8 cellular contexts compared by ENCODE assay signal in the genomic region with DNA sequence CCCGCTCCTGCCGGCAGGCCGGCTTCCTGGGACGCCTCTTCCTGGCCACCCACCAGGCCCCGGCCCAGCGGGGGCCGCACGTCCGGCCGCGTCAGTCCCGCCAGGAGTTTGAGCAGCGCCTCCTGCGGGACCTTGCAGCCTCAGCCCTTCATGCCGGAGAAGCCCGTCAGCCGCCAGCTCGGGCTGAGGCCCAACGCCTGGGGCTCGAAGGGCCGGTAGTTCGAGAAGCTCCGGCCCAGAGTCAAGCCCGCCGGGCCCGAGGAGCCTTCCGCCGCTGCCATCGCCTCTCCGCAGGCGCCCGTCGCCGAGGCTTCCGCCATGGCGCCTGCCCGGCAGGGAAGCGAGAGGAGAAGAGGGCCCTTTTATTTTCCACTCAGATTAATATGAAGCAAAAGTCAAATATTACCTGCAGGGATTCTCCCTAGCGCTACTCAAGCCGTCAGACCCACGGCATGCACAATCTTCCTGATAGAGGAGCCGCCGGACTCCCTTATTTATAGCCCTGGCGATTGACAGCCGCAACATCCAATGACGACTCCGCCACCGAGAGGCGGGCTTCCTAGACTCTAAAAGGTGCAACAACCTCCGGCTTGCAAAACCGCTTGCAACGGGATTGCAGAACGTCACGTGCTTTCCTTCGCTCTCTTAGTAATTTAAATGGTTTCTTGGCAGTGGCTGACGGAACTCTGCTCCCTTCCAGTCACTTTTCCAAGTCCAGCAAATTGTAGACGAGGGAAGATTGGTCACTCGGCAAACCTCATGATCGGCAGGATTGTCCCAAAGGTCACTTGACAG. TPM values are rescaled to one million over a fixed set of nuclear protein-coding genes. Genes with fewer than 3 reads are reported as not detected.
DNase-seq lines count a peak whose midpoint lies in the region; ATAC-seq, FAIRE-seq and TF ChIP-seq lines count a peak whose summit lies in the region.

SEPHS2 (minus strand) TSS at position 467 of the 795 bp plus-strand sequence; CDS start at position 320, 147 bp downstream.

- peak; percentile 41; the same call in 1 of the 2 replicates for TF ChIP-seq CTCF in GM12875 (IDR thresholded peaks at IDR 0.05; ENCODE audit: borderline replicate concordance, insufficient read depth, low read depth, low read length)
- peak in 1 of 2 donors; percentile 73 for TF ChIP-seq CTCF in right atrium auricular region (IDR thresholded peaks at IDR 0.05)
- TF ChIP-seq CTCF in psoas muscle (IDR thresholded peaks at IDR 0.05), result peak; percentile 39

- 0 to 1% (median 0%) methylated on average over 48 to 59 of the region's 59 CpGs for WGBS in psoas muscle, 3 donors

- peak within 1 kb of the TSS; percentile 95 for H3K27ac Mint-ChIP-seq in T-helper 1 cell treated with Interleukin-12 subunit alpha and Interleukin-12 subunit beta and Interleukin-4 antibody, amounts not matched to agents 30 μg/mL and 1 μg/mL, for 36 hours

- H3K36me3 Mint-ChIP-seq in T-helper 1 cell treated with Interleukin-12 subunit alpha and Interleukin-12 subunit beta and Interleukin-4 antibody, amounts not matched to agents 30 μg/mL and 1 μg/mL, for 36 hours (ENCODE audit: low read depth), result peaks cover 26% of the 10 kb centered on the region

- peak; percentile 93 for ATAC-seq in HG02798 (IDR thresholded peaks at IDR 0.05; ENCODE audit: poor library complexity, unreplicated experiment)
- ATAC-seq in psoas muscle, result peak; percentile 94 to 96 (median 96)

- intact Hi-C loops in psoas muscle (cut with DNase I), result loop anchor here (1.0 to 10.0 kb wide), 3 partner anchors 82 to 189 kb away; partner anchors contain the start of gene ZNF768 (in 1 of the 2)

- no peaks in the 10 kb centered on the region for H3K9me3 Mint-ChIP-seq in T-helper 1 cell treated with Interleukin-12 subunit alpha and Interleukin-12 subunit beta and Interleukin-4 antibody, amounts not matched to agents 30 μg/mL and 1 μg/mL, for 36 hours

- FAIRE-seq in urothelium cell line (lab: Jason Lieb, UNC), result no peak

- H3K4me3 ChIP-seq in GM12875 (ENCODE audit: low read depth, low read length) (peak within 1 kb of the TSS; percentile 89), right atrium auricular region (peak within 1 kb of the TSS; percentile 95 to 98), psoas muscle (peak within 1 kb of the TSS; percentile 97)

- H3K27me3 ChIP-seq in right atrium auricular region, result no peaks in the 10 kb centered on the region
- H3K27me3 ChIP-seq in psoas muscle (ENCODE audit: insufficient read depth in 3 of 3, low read length in 2 of 3), result no peaks in the 10 kb centered on the region

- DNase-seq in NCI-H1694 (lab: John Stamatoyannopoulos, UW) (peak; percentile 93), amygdala (lab: John Stamatoyannopoulos, UW) (peak; percentile 12 to 97 (median 87)), right atrium auricular region (ENCODE audit: low spot score) (peak; percentile 98), psoas muscle (peak; percentile 98 to 99), urothelium cell line (ENCODE audit: low spot score) (peak; percentile 90)

- H3K4me3 Mint-ChIP-seq in T-helper 1 cell treated with Interleukin-12 subunit alpha and Interleukin-12 subunit beta and Interleukin-4 antibody, amounts not matched to agents 30 μg/mL and 1 μg/mL, for 36 hours, result peak within 1 kb of the TSS; percentile 94

- H3K4me1 ChIP-seq in right atrium auricular region (peaks cover 0 to 18% of the 10 kb centered on the region in 2 donors), psoas muscle (peaks cover 22% of the 10 kb centered on the region)

- no peaks in the 10 kb centered on the region for H3K27me3 Mint-ChIP-seq in T-helper 1 cell treated with Interleukin-12 subunit alpha and Interleukin-12 subunit beta and Interleukin-4 antibody, amounts not matched to agents 30 μg/mL and 1 μg/mL, for 36 hours (ENCODE audit: low read depth)

- H3K4me1 Mint-ChIP-seq in T-helper 1 cell treated with Interleukin-12 subunit alpha and Interleukin-12 subunit beta and Interleukin-4 antibody, amounts not matched to agents 30 μg/mL and 1 μg/mL, for 36 hours (ENCODE audit: low read depth), result peaks cover 47% of the 10 kb centered on the region

- peak within 1 kb of the TSS; percentile 96 to 99 for H3K27ac ChIP-seq in right atrium auricular region
- H3K27ac ChIP-seq in psoas muscle, result peak within 1 kb of the TSS; percentile 100

- H3K36me3 ChIP-seq in right atrium auricular region, result peaks cover 15% of the 10 kb centered on the region
- H3K36me3 ChIP-seq in psoas muscle (ENCODE audit: insufficient read depth in 1 of 2, low read depth in 1 of 2), result peaks cover 0 to 17% of the 10 kb centered on the region in 2 donors

- H3K9me3 ChIP-seq in right atrium auricular region, result no peaks in the 10 kb centered on the region
- no peaks in the 10 kb centered on the region for H3K9me3 ChIP-seq in psoas muscle

RNA-seq across cellular contexts. Expression of gene SEPHS2, which starts in this region (rescaled TPM):
- 10 to 100 TPM; 18.2 to 18.6 TPM for total RNA-seq in right atrium auricular region
- 10 to 100 TPM; 25.4 to 61.4 (median 46.9) TPM for total RNA-seq in psoas muscle
- polyA plus RNA-seq in psoas muscle, result 10 to 100 TPM; 39.0 to 96.7 (median 63.8) TPM

Comparison
In these comparisons a context has a peak if more than half of its experiments do, and no peak if none do; other contexts are left out.
1. Peak in every context shown above with its lines: DNase-seq, ATAC-seq, H3K4me3 ChIP-seq and H3K27ac ChIP-seq.